18 cellular contexts compared by ENCODE assay signal in the genomic region with DNA sequence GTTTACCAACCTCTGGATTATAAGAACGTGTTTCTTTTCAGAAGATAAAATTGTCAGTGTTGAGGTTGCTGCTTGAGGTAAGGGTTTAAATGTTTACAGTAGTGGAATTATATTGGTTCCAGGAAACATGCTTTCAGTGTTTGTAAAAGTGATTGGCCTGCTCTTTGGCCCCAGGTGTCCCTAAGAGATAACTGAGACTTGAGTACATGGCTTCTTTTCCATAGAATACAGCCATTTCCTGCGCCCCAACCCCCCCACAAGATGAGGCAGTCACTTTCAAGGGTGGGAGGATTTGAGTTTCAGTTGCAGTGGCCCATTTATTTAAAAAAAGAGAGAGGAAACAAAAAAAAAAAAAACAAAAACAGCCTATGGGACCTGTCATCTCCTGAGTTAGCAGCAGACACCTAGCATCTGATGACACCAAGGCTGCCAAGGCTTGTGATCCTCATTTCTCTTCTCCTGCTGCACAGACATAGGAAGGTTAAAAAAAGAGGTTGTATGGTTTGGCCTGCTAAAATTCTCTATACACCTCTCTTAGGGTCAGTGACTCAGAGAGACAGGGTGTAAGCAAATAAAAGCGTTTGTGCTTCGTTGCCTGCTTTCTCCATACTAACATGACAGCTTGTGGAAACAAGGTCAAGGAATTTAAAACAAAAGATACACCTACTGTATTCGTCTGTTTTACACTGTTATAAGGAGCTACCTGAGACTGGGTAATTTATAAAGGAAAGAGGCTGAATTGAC. TPM values are rescaled to one million over a fixed set of nuclear protein-coding genes. Genes with fewer than 3 reads are reported as not detected.
DNase-seq lines count a peak whose midpoint lies in the region; ATAC-seq, FAIRE-seq and TF ChIP-seq lines count a peak whose summit lies in the region.
"Had no signal": no experiment of that assay in that cellular context is flagged by ENCODE, and none has a peak within 500 bp of the region (broad histone marks: within the 10 kb centered on the region; RNA-seq: fewer than 3 reads in every experiment).

No MANE protein-coding gene starts in this region.

- BruUV-seq in HepG2 (replicated peaks; lab: Mats Ljungman, UMichigan): no TSS peak

- TF ChIP-seq POLR2A in HepG2 (IDR thresholded peaks at IDR 0.05; ENCODE audit: insufficient read depth in 1 of 2, low read depth in 2 of 2, low read length in 2 of 2) (no peak), right lobe of liver (IDR thresholded peaks at IDR 0.05) (no peak), transverse colon (IDR thresholded peaks at IDR 0.05) (no peak)

- H3K27me3 Mint-ChIP-seq in activated T-helper 1 cell treated with anti-CD3 and anti-CD28 coated beads, Interleukin-12 subunit alpha, Interleukin-12 subunit beta, Interleukin-2, Interleukin-4 antibody, amounts not matched to agents 30 ng/mL and 10 ng/mL and 1 ng/mL, durations not matched to agents 14 hours and 24 hours and 36 hours (ENCODE audit: insufficient read depth): peaks cover 8% of the 10 kb centered on the region
- H3K27me3 Mint-ChIP-seq in WTC11 (ENCODE audit: low read depth): no peaks in the 10 kb centered on the region

- WGBS in liver: 24% methylated on average over 5 of the region's 5 CpGs
- WGBS in HepG2 (ENCODE audit: low lambda C conversion rate): under 1% methylated on average over 5 of the region's 5 CpGs
- 25% methylated on average over 5 of the region's 5 CpGs for WGBS in right lobe of liver (ENCODE audit: insufficient coverage, low coverage, low lambda C conversion rate, missing lambda C conversion rate)
- 29 to 45% methylated on average over 5 of the region's 5 CpGs for WGBS in transverse colon (ENCODE audit: low coverage in 1 of 2), 2 donors

- in situ Hi-C loops in HepG2 (cut with HindIII; ENCODE audit: extremely low pct_ligation_motif_present, low pct_unique_long_range_greater_than_20kb) (no loop called here), transverse colon (cut with MboI; ENCODE audit: low pct_ligation_motif_present in 1 of 4, low pct_unique_long_range_greater_than_20kb in 1 of 4, low sequenced_read_pairs in 3 of 4) (no loop called here)

- H3K4me1 ChIP-seq in liver (ENCODE audit: control insufficient read depth in 4 of 4, insufficient read depth in 4 of 4, low read length in 3 of 4) (peaks cover 6 to 60% (median 41%) of the 10 kb centered on the region in 4 donors), HepG2 (ENCODE audit: insufficient read depth, low read length) (peaks cover 17% of the 10 kb centered on the region), right lobe of liver (peaks cover 0 to 42% (median 21%) of the 10 kb centered on the region in 4 donors), transverse colon (peaks cover 5 to 18% (median 9%) of the 10 kb centered on the region in 4 donors)
- H3K4me1 ChIP-seq: BLaER1 treated with 17β-estradiol and CSF1 and Interleukin-3, amounts not matched to agents 10 nM and 100 nM; HAP-1 had no signal

- TF ChIP-seq CTCF in liver (IDR thresholded peaks at IDR 0.05; ENCODE audit: low read depth, low read length, missing input control): no peak
- TF ChIP-seq CTCF in HepG2 (CRISPR knock-in tag; IDR thresholded peaks at IDR 0.05): no peak
- TF ChIP-seq CTCF in epithelial cell of esophagus (IDR thresholded peaks at IDR 0.05; ENCODE audit: insufficient read depth, low read depth, low read length, missing control alignments): no peak
- no peak for TF ChIP-seq CTCF in right lobe of liver (IDR thresholded peaks at IDR 0.05)
- TF ChIP-seq CTCF in transverse colon (IDR thresholded peaks at IDR 0.05): no peak
- no peak for TF ChIP-seq CTCF in WTC11 (IDR thresholded peaks at IDR 0.05)

- H2AFZ ChIP-seq in HepG2 (ENCODE audit: low read length): no peak overlapping the region

- no peak for TF ChIP-seq EP300 in HepG2 (IDR thresholded peaks at IDR 0.05; ENCODE audit: low read depth in 2 of 2, low read length in 2 of 2)
- no peak for TF ChIP-seq EP300 in HepG2 (CRISPR knock-in tag; IDR thresholded peaks at IDR 0.05; ENCODE audit: borderline replicate concordance)
- no peak for TF ChIP-seq EP300 in transverse colon (IDR thresholded peaks at IDR 0.05; ENCODE audit: low read depth)

- H3K27ac ChIP-seq in liver (ENCODE audit: low read depth in 1 of 2, low read length in 2 of 2) (peak overlapping the region; percentile 61 to 65), HepG2 (ENCODE audit: extremely low read length, insufficient read depth, low read length) (no peak overlapping the region), right lobe of liver (peak overlapping the region; percentile 34 to 64 (median 40)), transverse colon (peak overlapping the region in 3 of 4 donors; percentile 16 to 24 (median 21))
- H3K27ac ChIP-seq: BLaER1 treated with 17β-estradiol and CSF1 and Interleukin-3, amounts not matched to agents 10 nM and 100 nM had no signal

- DNase-seq in HepG2 (ENCODE audit: low spot score) (no peak), epithelial cell of esophagus (ENCODE audit: low read depth) (peak; percentile 1), right lobe of liver (peak in 1 of 3 donors; percentile 20), transverse colon (peak; percentile 13), globus pallidus (ENCODE audit: low spot score) (no peak), WTC11 (ENCODE audit: low spot score) (no peak)
- DNase-seq in activated T-helper 1 cell treated with anti-CD3 and anti-CD28 coated beads, Interleukin-12 subunit alpha, Interleukin-12 subunit beta, Interleukin-2, Interleukin-4 antibody, amounts not matched to agents 30 ng/mL and 10 ng/mL and 1 ng/mL, durations not matched to agents 14 hours and 24 hours and 36 hours (ENCODE audit: low spot score): no peak
- DNase-seq: 8988T; AML-193; Calu3; CD4-positive, alpha-beta T cell; DMS 273 treated with DMSO at 0.1 percent for 48 hours had no signal

- H3K27ac Mint-ChIP-seq in activated T-helper 1 cell treated with anti-CD3 and anti-CD28 coated beads, Interleukin-12 subunit alpha, Interleukin-12 subunit beta, Interleukin-2, Interleukin-4 antibody, amounts not matched to agents 30 ng/mL and 10 ng/mL and 1 ng/mL, durations not matched to agents 14 hours and 24 hours and 36 hours: no peak overlapping the region
- H3K27ac Mint-ChIP-seq in WTC11: no peak overlapping the region
- H3K27ac Mint-ChIP-seq: CD4-positive, alpha-beta T cell had no signal

- no peak overlapping the region for H3K4me3 Mint-ChIP-seq in activated T-helper 1 cell treated with anti-CD3 and anti-CD28 coated beads, Interleukin-12 subunit alpha, Interleukin-12 subunit beta, Interleukin-2, Interleukin-4 antibody, amounts not matched to agents 30 ng/mL and 10 ng/mL and 1 ng/mL, durations not matched to agents 14 hours and 24 hours and 36 hours
- no peak overlapping the region for H3K4me3 Mint-ChIP-seq in WTC11
- H3K4me3 Mint-ChIP-seq: CD4-positive, alpha-beta T cell had no signal

- no peaks in the 10 kb centered on the region for H3K36me3 Mint-ChIP-seq in activated T-helper 1 cell treated with anti-CD3 and anti-CD28 coated beads, Interleukin-12 subunit alpha, Interleukin-12 subunit beta, Interleukin-2, Interleukin-4 antibody, amounts not matched to agents 30 ng/mL and 10 ng/mL and 1 ng/mL, durations not matched to agents 14 hours and 24 hours and 36 hours (ENCODE audit: low read depth)
- H3K36me3 Mint-ChIP-seq in WTC11: no peaks in the 10 kb centered on the region

- H3K4me3 ChIP-seq in liver (ENCODE audit: low read depth in 1 of 3, low read length in 3 of 3) (no peak overlapping the region), HepG2 (replicated peaks in 1 of 3; ENCODE audit: insufficient read depth in 1 of 3, low read depth in 2 of 3, low read length in 3 of 3) (no peak overlapping the region), epithelial cell of esophagus (ENCODE audit: low read length) (no peak overlapping the region), right lobe of liver (peak overlapping the region in 2 of 3 donors; percentile 14 to 20), transverse colon (no peak overlapping the region)
- H3K4me3 ChIP-seq: BLaER1 treated with 17β-estradiol and CSF1 and Interleukin-3, amounts not matched to agents 10 nM and 100 nM; HAP-1 had no signal

- intact Hi-C loops in HepG2 (cut with micrococcal nuclease; ENCODE audit: unreplicated experiment) (no loop called here), right lobe of liver (cut with DNase I) (no loop called here), transverse colon (cut with DNase I; ENCODE audit: low total_unique reads) (no loop called here)
- intact Hi-C loops in activated T-helper 1 cell treated with anti-CD3 and anti-CD28 coated beads, Interleukin-12 subunit alpha, Interleukin-12 subunit beta, Interleukin-2, Interleukin-4 antibody, amounts not matched to agents 30 ng/mL and 10 ng/mL and 1 ng/mL, durations not matched to agents 14 hours and 24 hours and 36 hours (cut with micrococcal nuclease): no loop called here

- H3K36me3 ChIP-seq in liver (ENCODE audit: control insufficient read depth in 4 of 4, insufficient read depth in 3 of 4, low read depth in 1 of 4, low read length in 3 of 4) (no peaks in the 10 kb centered on the region), HepG2 (replicated peaks in 1 of 2; ENCODE audit: control insufficient read depth in 1 of 2, insufficient read depth in 2 of 2, low read length in 2 of 2) (no peaks in the 10 kb centered on the region), right lobe of liver (no peaks in the 10 kb centered on the region), transverse colon (no peaks in the 10 kb centered on the region)
- H3K36me3 ChIP-seq: BLaER1 treated with 17β-estradiol and CSF1 and Interleukin-3, amounts not matched to agents 10 nM and 100 nM; HAP-1 had no signal

- no peak for FAIRE-seq in HepG2 (lab: Jason Lieb, UNC)
- FAIRE-seq: H1, HTR-8/SVneo had no signal

- no peaks in the 10 kb centered on the region for H3K27me3 ChIP-seq in liver (ENCODE audit: control insufficient read depth in 4 of 4, insufficient read depth in 4 of 4, low read length in 3 of 4)
- no peaks in the 10 kb centered on the region for H3K27me3 ChIP-seq in HepG2 (ENCODE audit: control insufficient read depth in 1 of 2, insufficient read depth in 2 of 2, low read length in 2 of 2)
- no peaks in the 10 kb centered on the region for H3K27me3 ChIP-seq in right lobe of liver
- no peaks in the 10 kb centered on the region for H3K27me3 ChIP-seq in transverse colon
- H3K27me3 ChIP-seq: BLaER1 treated with 17β-estradiol and CSF1 and Interleukin-3, amounts not matched to agents 10 nM and 100 nM had no signal

- H3K9me3 ChIP-seq in liver (ENCODE audit: control insufficient read depth in 4 of 4, low read length in 3 of 4) (no peaks in the 10 kb centered on the region), HepG2 (ENCODE audit: low read length) (no peaks in the 10 kb centered on the region), right lobe of liver (no peaks in the 10 kb centered on the region), transverse colon (no peaks in the 10 kb centered on the region)
- H3K9me3 ChIP-seq: BLaER1 treated with 17β-estradiol and CSF1 and Interleukin-3, amounts not matched to agents 10 nM and 100 nM; HAP-1 had no signal

- H3K79me2 ChIP-seq in HepG2 (ENCODE audit: insufficient read depth, low read length): no peaks in the 10 kb centered on the region

- H3K9ac ChIP-seq in liver (ENCODE audit: low read depth in 1 of 2, low read length in 2 of 2) (no peak overlapping the region), HepG2 (ENCODE audit: insufficient read depth, low read depth, low read length) (no peak overlapping the region)
- H3K9ac ChIP-seq: BLaER1 treated with 17β-estradiol and CSF1 and Interleukin-3, amounts not matched to agents 10 nM and 100 nM had no signal

- CTCF ChIA-PET in HepG2 (lab: Yijun Ruan, JAX; ENCODE audit: low intra/inter-chr PET ratio, low total read pairs): no interaction called here
- CTCF ChIA-PET in WTC11 (lab: Charles Lee): interaction anchor here (4.0 kb wide), 1 partner anchor 48 kb away, joined by 13 read pairs; no protein-coding TSS in a partner anchor

- ATAC-seq in HepG2 (no peak), right lobe of liver (peak; percentile 58 to 74 (median 64)), WTC11 (no peak)

- H4K20me1 ChIP-seq in HepG2 (ENCODE audit: insufficient read depth, low read length): no peaks in the 10 kb centered on the region
- H4K20me1 ChIP-seq: BLaER1 treated with 17β-estradiol and CSF1 and Interleukin-3, amounts not matched to agents 10 nM and 100 nM had no signal

- POLR2A ChIA-PET in HepG2 (lab: Yijun Ruan, JAX): no interaction called here
- POLR2A ChIA-PET in WTC11 (lab: Charles Lee): interaction anchor here (0.5 kb wide), 1 partner anchor 78 kb away, joined by 3 read pairs; no protein-coding TSS in a partner anchor

- H3K4me2 ChIP-seq in HepG2 (ENCODE audit: low read depth, low read length): no peak overlapping the region
- H3K4me2 ChIP-seq: BLaER1 treated with 17β-estradiol and CSF1 and Interleukin-3, amounts not matched to agents 10 nM and 100 nM had no signal

- TF ChIP-seq RAD21 in liver (IDR thresholded peaks at IDR 0.05): no peak
- no peak for TF ChIP-seq RAD21 in HepG2 (CRISPR knock-in tag; IDR thresholded peaks at IDR 0.05)

- H3K9me3 Mint-ChIP-seq in activated T-helper 1 cell treated with anti-CD3 and anti-CD28 coated beads, Interleukin-12 subunit alpha, Interleukin-12 subunit beta, Interleukin-2, Interleukin-4 antibody, amounts not matched to agents 30 ng/mL and 10 ng/mL and 1 ng/mL, durations not matched to agents 14 hours and 24 hours and 36 hours: no peaks in the 10 kb centered on the region
- H3K9me3 Mint-ChIP-seq in WTC11: no peaks in the 10 kb centered on the region
- H3K9me3 Mint-ChIP-seq: CD4-positive, alpha-beta T cell had no signal

- no peaks in the 10 kb centered on the region for H3K4me1 Mint-ChIP-seq in activated T-helper 1 cell treated with anti-CD3 and anti-CD28 coated beads, Interleukin-12 subunit alpha, Interleukin-12 subunit beta, Interleukin-2, Interleukin-4 antibody, amounts not matched to agents 30 ng/mL and 10 ng/mL and 1 ng/mL, durations not matched to agents 14 hours and 24 hours and 36 hours (ENCODE audit: low read depth)
- H3K4me1 Mint-ChIP-seq in WTC11: peaks cover 3% of the 10 kb centered on the region; the same call in 1 of the 2 replicates

RNA-seq across cellular contexts. Expression of gene HTR4, which starts 28.1 kb away (rescaled TPM):
- 1 to 10 TPM; 1.8 to 2.4 TPM for total RNA-seq in liver
- polyA plus RNA-seq in liver: under 1 TPM; 0.19 to 0.20 TPM
- total RNA-seq in HepG2 (2016; rRNA removed; fragmentation: Illumina TruSeq; extraction: Trizol): not detected in 2 replicates
- total RNA-seq in HepG2 (2016; cell fraction: cytosol; rRNA removed; fragmentation: Illumina TruSeq; extraction: Trizol; ENCODE audit: low read depth): not detected in 2 replicates
- not detected in 2 replicates for total RNA-seq in HepG2 (2016; cell fraction: insoluble cytoplasmic fraction; rRNA removed; fragmentation: Illumina TruSeq; extraction: Trizol)
- not detected in 2 replicates for total RNA-seq in HepG2 (2016; cell fraction: membrane; rRNA removed; fragmentation: Illumina TruSeq; extraction: Trizol)
- total RNA-seq in HepG2 (2016; cell fraction: nucleus; rRNA removed; fragmentation: Illumina TruSeq; extraction: Trizol): not detected in 2 replicates
- polyA plus RNA-seq in HepG2 (2011; rRNA removed): not detected in 2 replicates
- not detected in 2 replicates for polyA plus RNA-seq in HepG2 (2011; cell fraction: cytosol; rRNA removed)
- polyA plus RNA-seq in HepG2 (2011; cell fraction: nucleus; rRNA removed): not detected in 2 replicates
- not detected in 2 replicates for polyA plus RNA-seq in HepG2 (2012)
- polyA plus RNA-seq in HepG2 (2016; cell fraction: cytosol; fragmentation: Illumina TruSeq; extraction: Trizol; ENCODE audit: low read depth): not detected in 2 replicates
- polyA plus RNA-seq in HepG2 (2016; cell fraction: insoluble cytoplasmic fraction; fragmentation: Illumina TruSeq; extraction: Trizol; ENCODE audit: low read depth): not detected in 2 replicates
- not detected in 2 replicates for polyA plus RNA-seq in HepG2 (2016; cell fraction: membrane; fragmentation: Illumina TruSeq; extraction: Trizol; ENCODE audit: low read depth)
- not detected in 2 replicates for polyA plus RNA-seq in HepG2 (2016; cell fraction: nucleus; fragmentation: Illumina TruSeq; extraction: Trizol; ENCODE audit: insufficient read depth, low read depth)
- not detected in 2 replicates for polyA minus RNA-seq in HepG2 (2011; rRNA and poly(A)+ RNA removed; ENCODE audit: low replicate concordance)
- polyA minus RNA-seq in HepG2 (2011; cell fraction: cytosol; rRNA and poly(A)+ RNA removed): not detected in 2 replicates
- polyA minus RNA-seq in HepG2 (2011; cell fraction: nucleus; rRNA and poly(A)+ RNA removed): not detected in 2 replicates
- under 1 TPM in 3 of 6 experiments, not detected in 3; 0.12 to 0.23 (median 0.13) TPM for total RNA-seq in right lobe of liver
- 10 to 100 TPM; 17.6 to 21.3 (median 19.9) TPM for total RNA-seq in transverse colon
- total RNA-seq in activated T-helper 1 cell treated with anti-CD3 and anti-CD28 coated beads, Interleukin-12 subunit alpha, Interleukin-12 subunit beta, Interleukin-2, Interleukin-4 antibody, amounts not matched to agents 30 ng/mL and 10 ng/mL and 1 ng/mL, durations not matched to agents 14 hours and 24 hours and 36 hours: not detected in 2 replicates
- not detected in 3 replicates for total RNA-seq in WTC11 (2021)
- total RNA-seq: Calu3; CD4-positive, alpha-beta T cell; Daoy; H1 had no signal
- polyA plus RNA-seq: H1 had no signal

Comparison
In these comparisons a context has a peak if more than half of its experiments do, and no peak if none do; other contexts are left out.
1. H3K4me3 ChIP-seq: peak in right lobe of liver (2 of 3); none in liver (0 of 3), HepG2 (0 of 3), epithelial cell of esophagus (single experiment) and transverse colon (0 of 4).
2. ATAC-seq: peak in right lobe of liver (4 of 4); none in HepG2 (single experiment) and WTC11 (single experiment).
3. DNase-seq: peak in epithelial cell of esophagus (single experiment) and transverse colon (single experiment); none in HepG2 (single experiment), activated T-helper 1 cell treated with anti-CD3 and anti-CD28 coated beads, Interleukin-12 subunit alpha, Interleukin-12 subunit beta, Interleukin-2, Interleukin-4 antibody, amounts not matched to agents 30 ng/mL and 10 ng/mL and 1 ng/mL, durations not matched to agents 14 hours and 24 hours and 36 hours (single experiment), globus pallidus (single experiment) and WTC11 (single experiment).
4. RNA of gene HTR4, which starts 28.1 kb away (total RNA-seq): 17.6 to 21.3 TPM in transverse colon; 1.8 to 2.4 TPM in liver, 0.12 to 0.23 TPM in right lobe of liver, not detected in WTC11, not detected in HepG2 and not detected in activated T-helper 1 cell treated with anti-CD3 and anti-CD28 coated beads, Interleukin-12 subunit alpha, Interleukin-12 subunit beta, Interleukin-2, Interleukin-4 antibody, amounts not matched to agents 30 ng/mL and 10 ng/mL and 1 ng/mL, durations not matched to agents 14 hours and 24 hours and 36 hours; every median in the first group is over 4 times any median in the second.